ENCODE assay signal across 8 cellular contexts in the genomic region with DNA sequence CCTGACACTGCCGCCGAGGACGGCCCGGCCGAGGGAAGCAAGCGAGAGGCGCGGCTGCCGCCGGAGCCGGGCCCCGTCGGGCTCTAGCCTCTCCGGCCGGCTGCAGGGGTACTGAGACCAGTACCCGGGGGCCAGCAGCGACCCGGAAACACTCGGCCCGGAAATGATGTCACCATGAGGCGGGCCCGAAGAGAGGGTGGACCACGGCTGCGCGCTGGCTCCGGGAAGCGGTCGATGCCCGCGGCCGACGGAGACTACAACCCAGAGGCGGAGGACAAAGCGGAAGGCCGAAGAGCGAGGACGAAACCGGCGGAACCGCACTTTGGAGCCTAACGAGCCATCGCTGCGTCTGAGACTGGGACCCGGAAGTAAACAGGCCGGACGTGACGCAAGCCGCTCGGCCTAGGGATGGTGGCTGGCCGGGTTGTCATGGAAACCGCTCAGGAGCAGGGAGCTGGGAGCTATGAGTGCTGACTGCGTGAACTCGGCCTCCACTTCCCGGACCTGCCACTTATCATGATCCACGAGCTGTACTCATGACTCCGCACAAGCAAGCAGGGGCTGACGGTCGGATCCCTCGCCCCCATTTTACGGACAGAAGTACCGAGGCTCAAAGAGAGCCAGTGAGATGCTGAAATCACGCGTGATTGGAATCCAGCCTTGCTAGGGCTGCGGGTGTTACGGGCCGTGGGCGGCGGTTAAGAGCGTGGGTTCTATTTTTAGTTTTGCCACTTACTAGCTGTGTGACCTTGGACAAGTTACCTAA. TPM values are rescaled to one million over a fixed set of nuclear protein-coding genes. Genes with fewer than 3 reads are reported as not detected.
DNase-seq lines count a peak whose midpoint lies in the region; ATAC-seq and TF ChIP-seq lines count a peak whose summit lies in the region.

A gene with protein sequence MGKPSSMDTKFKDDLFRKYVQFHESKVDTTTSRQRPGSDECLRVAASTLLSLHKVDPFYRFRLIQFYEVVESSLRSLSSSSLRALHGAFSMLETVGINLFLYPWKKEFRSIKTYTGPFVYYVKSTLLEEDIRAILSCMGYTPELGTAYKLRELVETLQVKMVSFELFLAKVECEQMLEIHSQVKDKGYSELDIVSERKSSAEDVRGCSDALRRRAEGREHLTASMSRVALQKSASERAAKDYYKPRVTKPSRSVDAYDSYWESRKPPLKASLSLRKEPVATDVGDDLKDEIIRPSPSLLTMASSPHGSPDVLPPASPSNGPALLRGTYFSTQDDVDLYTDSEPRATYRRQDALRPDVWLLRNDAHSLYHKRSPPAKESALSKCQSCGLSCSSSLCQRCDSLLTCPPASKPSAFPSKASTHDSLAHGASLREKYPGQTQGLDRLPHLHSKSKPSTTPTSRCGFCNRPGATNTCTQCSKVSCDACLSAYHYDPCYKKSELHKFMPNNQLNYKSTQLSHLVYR (minus strand): TSS at position 150 of the 766 bp plus-strand sequence. CDS start 7,039 bp downstream, outside the sequence.

- peaks cover 24 to 34% (median 27%) of the 10 kb centered on the region in 10 experiments for H3K4me1 ChIP-seq in BLaER1 treated with 17β-estradiol and CSF1 and Interleukin-3, amounts not matched to agents 10 nM and 100 nM
- H3K4me1 ChIP-seq in liver (ENCODE audit: control insufficient read depth in 4 of 4, insufficient read depth in 4 of 4, low read length in 3 of 4): peaks cover 6 to 36% (median 23%) of the 10 kb centered on the region in 4 donors

- H3K9ac ChIP-seq in BLaER1 treated with 17β-estradiol and CSF1 and Interleukin-3, amounts not matched to agents 10 nM and 100 nM: peak within 1 kb of the TSS; percentile 87 to 99 (median 97)
- H3K9ac ChIP-seq in liver (ENCODE audit: low read depth in 1 of 2, low read length in 2 of 2): peak within 1 kb of the TSS; percentile 92 to 93

- H3K4me2 ChIP-seq in BLaER1 treated with 17β-estradiol and CSF1 and Interleukin-3, amounts not matched to agents 10 nM and 100 nM: peak within 1 kb of the TSS; percentile 89 to 99 (median 94)

- H4K20me1 ChIP-seq in BLaER1 treated with 17β-estradiol and CSF1 and Interleukin-3, amounts not matched to agents 10 nM and 100 nM: peaks cover 27 to 47% (median 44%) of the 10 kb centered on the region in 11 experiments; a peak in 20 of 22 replicates

- ATAC-seq in GM19328 (IDR thresholded peaks at IDR 0.05; ENCODE audit: unreplicated experiment): peak; percentile 80
- ATAC-seq in HG03469 (IDR thresholded peaks at IDR 0.05; ENCODE audit: unreplicated experiment): peak; percentile 63

- no peaks in the 10 kb centered on the region for H3K27me3 ChIP-seq in BLaER1 treated with 17β-estradiol and CSF1 and Interleukin-3, amounts not matched to agents 10 nM and 100 nM
- H3K27me3 ChIP-seq in liver (ENCODE audit: control insufficient read depth in 4 of 4, insufficient read depth in 4 of 4, low read length in 3 of 4): no peaks in the 10 kb centered on the region

- peak within 1 kb of the TSS; percentile 93 to 100 (median 99) for H3K27ac ChIP-seq in BLaER1 treated with 17β-estradiol and CSF1 and Interleukin-3, amounts not matched to agents 10 nM and 100 nM
- H3K27ac ChIP-seq in liver (ENCODE audit: low read depth in 1 of 2, low read length in 2 of 2): peak within 1 kb of the TSS; percentile 99 to 100

- peak within 1 kb of the TSS; percentile 86 to 99 (median 94) for H3K4me3 ChIP-seq in BLaER1 treated with 17β-estradiol and CSF1 and Interleukin-3, amounts not matched to agents 10 nM and 100 nM
- peak within 1 kb of the TSS; percentile 82 to 96 (median 94) for H3K4me3 ChIP-seq in liver (ENCODE audit: low read depth in 1 of 3, low read length in 3 of 3)

- H3K36me3 ChIP-seq in BLaER1 treated with 17β-estradiol and CSF1 and Interleukin-3, amounts not matched to agents 10 nM and 100 nM: peaks cover 2 to 27% (median 17%) of the 10 kb centered on the region in 11 experiments; a peak in 17 of 22 replicates
- H3K36me3 ChIP-seq in liver (ENCODE audit: control insufficient read depth in 4 of 4, insufficient read depth in 3 of 4, low read depth in 1 of 4, low read length in 3 of 4): no peaks in the 10 kb centered on the region

- no peaks in the 10 kb centered on the region for H3K9me3 ChIP-seq in BLaER1 treated with 17β-estradiol and CSF1 and Interleukin-3, amounts not matched to agents 10 nM and 100 nM (replicated peaks in 1 of 11)
- H3K9me3 ChIP-seq in liver (ENCODE audit: control insufficient read depth in 4 of 4, low read length in 3 of 4): no peaks in the 10 kb centered on the region

- WGBS in liver: under 1% methylated on average over 69 of the region's 69 CpGs

- TF ChIP-seq RAD21 in liver (IDR thresholded peaks at IDR 0.05): no peak

- TF ChIP-seq CTCF in liver (IDR thresholded peaks at IDR 0.05; ENCODE audit: low read depth, low read length, missing input control): no peak

- DNase-seq in NCI-H748 (lab: John Stamatoyannopoulos, UW; ENCODE audit: unreplicated experiment) (peak; percentile 93), dermis blood vessel endothelial cell (peak; percentile 97)
- DNase-seq in activated CD4-positive, alpha-beta T cell treated with anti-CD3 and anti-CD28 coated beads, Interleukin-2, amount 50 U/mL, for 24 hours (ENCODE audit: low read depth in 1 of 2, low spot score in 1 of 2): peak; percentile 91 to 93
- DNase-seq in stimulated activated CD4-positive, alpha-beta T cell treated with anti-CD3 and anti-CD28 coated beads, Interleukin-4, amount 100 ng/mL, for 1 hour: peak; percentile 92

TF ChIP-seq in liver, 16 proteins besides CTCF, POLR2A, EP300 and RAD21:
- TF ChIP-seq, protein P1, sequence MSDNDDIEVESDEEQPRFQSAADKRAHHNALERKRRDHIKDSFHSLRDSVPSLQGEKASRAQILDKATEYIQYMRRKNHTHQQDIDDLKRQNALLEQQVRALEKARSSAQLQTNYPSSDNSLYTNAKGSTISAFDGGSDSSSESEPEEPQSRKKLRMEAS (IDR thresholded peaks at IDR 0.05): no peak
- TF ChIP-seq FOXA2 (IDR thresholded peaks at IDR 0.05) (no peak), EGR1 (IDR thresholded peaks at IDR 0.05; ENCODE audit: low read depth in 2 of 2) (no peak), GABPA (IDR thresholded peaks at IDR 0.05 in 1 of 2, conservative IDR thresholded peaks at IDR 0.05 in 1 of 2) (peak; percentile 94 to 99), YY1 (IDR thresholded peaks at IDR 0.05) (peak; percentile 95), RXRA (IDR thresholded peaks at IDR 0.05) (peak in 1 of 2 donors; percentile 26), TAF1 (conservative IDR thresholded peaks at IDR 0.05) (no peak), HNF4G (IDR thresholded peaks at IDR 0.05) (no peak), NR2F2 (IDR thresholded peaks at IDR 0.05) (no peak), SP1 (IDR thresholded peaks at IDR 0.05) (peak; percentile 31), HNF4A (conservative IDR thresholded peaks at IDR 0.05) (no peak), FOXA1 (IDR thresholded peaks at IDR 0.05) (no peak), JUND (IDR thresholded peaks at IDR 0.05) (peak; percentile 15 to 43)
- TF ChIP-seq, protein P2, sequence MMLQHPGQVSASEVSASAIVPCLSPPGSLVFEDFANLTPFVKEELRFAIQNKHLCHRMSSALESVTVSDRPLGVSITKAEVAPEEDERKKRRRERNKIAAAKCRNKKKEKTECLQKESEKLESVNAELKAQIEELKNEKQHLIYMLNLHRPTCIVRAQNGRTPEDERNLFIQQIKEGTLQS (IDR thresholded peaks at IDR 0.05): peak; percentile 60
- TF ChIP-seq, protein P3, sequence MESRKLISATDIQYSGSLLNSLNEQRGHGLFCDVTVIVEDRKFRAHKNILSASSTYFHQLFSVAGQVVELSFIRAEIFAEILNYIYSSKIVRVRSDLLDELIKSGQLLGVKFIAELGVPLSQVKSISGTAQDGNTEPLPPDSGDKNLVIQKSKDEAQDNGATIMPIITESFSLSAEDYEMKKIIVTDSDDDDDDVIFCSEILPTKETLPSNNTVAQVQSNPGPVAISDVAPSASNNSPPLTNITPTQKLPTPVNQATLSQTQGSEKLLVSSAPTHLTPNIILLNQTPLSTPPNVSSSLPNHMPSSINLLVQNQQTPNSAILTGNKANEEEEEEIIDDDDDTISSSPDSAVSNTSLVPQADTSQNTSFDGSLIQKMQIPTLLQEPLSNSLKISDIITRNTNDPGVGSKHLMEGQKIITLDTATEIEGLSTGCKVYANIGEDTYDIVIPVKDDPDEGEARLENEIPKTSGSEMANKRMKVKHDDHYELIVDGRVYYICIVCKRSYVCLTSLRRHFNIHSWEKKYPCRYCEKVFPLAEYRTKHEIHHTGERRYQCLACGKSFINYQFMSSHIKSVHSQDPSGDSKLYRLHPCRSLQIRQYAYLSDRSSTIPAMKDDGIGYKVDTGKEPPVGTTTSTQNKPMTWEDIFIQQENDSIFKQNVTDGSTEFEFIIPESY (IDR thresholded peaks at IDR 0.05): no peak
- TF ChIP-seq, protein P4, sequence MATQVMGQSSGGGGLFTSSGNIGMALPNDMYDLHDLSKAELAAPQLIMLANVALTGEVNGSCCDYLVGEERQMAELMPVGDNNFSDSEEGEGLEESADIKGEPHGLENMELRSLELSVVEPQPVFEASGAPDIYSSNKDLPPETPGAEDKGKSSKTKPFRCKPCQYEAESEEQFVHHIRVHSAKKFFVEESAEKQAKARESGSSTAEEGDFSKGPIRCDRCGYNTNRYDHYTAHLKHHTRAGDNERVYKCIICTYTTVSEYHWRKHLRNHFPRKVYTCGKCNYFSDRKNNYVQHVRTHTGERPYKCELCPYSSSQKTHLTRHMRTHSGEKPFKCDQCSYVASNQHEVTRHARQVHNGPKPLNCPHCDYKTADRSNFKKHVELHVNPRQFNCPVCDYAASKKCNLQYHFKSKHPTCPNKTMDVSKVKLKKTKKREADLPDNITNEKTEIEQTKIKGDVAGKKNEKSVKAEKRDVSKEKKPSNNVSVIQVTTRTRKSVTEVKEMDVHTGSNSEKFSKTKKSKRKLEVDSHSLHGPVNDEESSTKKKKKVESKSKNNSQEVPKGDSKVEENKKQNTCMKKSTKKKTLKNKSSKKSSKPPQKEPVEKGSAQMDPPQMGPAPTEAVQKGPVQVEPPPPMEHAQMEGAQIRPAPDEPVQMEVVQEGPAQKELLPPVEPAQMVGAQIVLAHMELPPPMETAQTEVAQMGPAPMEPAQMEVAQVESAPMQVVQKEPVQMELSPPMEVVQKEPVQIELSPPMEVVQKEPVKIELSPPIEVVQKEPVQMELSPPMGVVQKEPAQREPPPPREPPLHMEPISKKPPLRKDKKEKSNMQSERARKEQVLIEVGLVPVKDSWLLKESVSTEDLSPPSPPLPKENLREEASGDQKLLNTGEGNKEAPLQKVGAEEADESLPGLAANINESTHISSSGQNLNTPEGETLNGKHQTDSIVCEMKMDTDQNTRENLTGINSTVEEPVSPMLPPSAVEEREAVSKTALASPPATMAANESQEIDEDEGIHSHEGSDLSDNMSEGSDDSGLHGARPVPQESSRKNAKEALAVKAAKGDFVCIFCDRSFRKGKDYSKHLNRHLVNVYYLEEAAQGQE (IDR thresholded peaks at IDR 0.05): no peak

RNA-seq across cellular contexts. Expression of the gene that starts here (rescaled TPM):
- total RNA-seq in dermis blood vessel endothelial cell (1.2 and 2.4 TPM in 2 replicates), liver (1 to 10 TPM; 1.3 to 1.5 TPM)
- polyA plus RNA-seq in liver: 1 to 10 TPM; 1.2 to 3.4 TPM

Comparison
In these comparisons a context has a peak if more than half of its experiments do, and no peak if none do; other contexts are left out.
1. Peak in every context shown above with its lines: DNase-seq, ATAC-seq, H3K4me3 ChIP-seq and H3K27ac ChIP-seq.